ENCODE assay signal across 17 cellular contexts in genomic region chr20:10752206-10752605, GRCh38.
DNase-seq lines count a peak whose midpoint lies in the region; ATAC-seq and TF ChIP-seq lines count a peak whose summit lies in the region.
"Had no signal": no experiment of that assay in that cellular context is flagged by ENCODE, and none has a peak within 500 bp of the region (broad histone marks: within the 10 kb centered on the region; RNA-seq: fewer than 3 reads in every experiment).

No MANE protein-coding gene starts in this region.

- H3K27me3 ChIP-seq in ascending aorta (no peaks in the 10 kb centered on the region), aorta (ENCODE audit: control insufficient read depth in 1 of 2, insufficient read depth in 2 of 2, low read length in 1 of 2) (no peaks in the 10 kb centered on the region)
- H3K27me3 ChIP-seq: BLaER1 treated with 17β-estradiol and CSF1 and Interleukin-3, amounts not matched to agents 10 nM and 100 nM had no signal

- H3K9me3 ChIP-seq in ascending aorta = no peaks in the 10 kb centered on the region
- no peaks in the 10 kb centered on the region for H3K9me3 ChIP-seq in aorta (ENCODE audit: control insufficient read depth, low read length)
- H3K9me3 ChIP-seq: A549; BLaER1 treated with 17β-estradiol and CSF1 and Interleukin-3, amounts not matched to agents 10 nM and 100 nM; Caco-2 had no signal

- peak overlapping the region; percentile 55 for H3K27ac Mint-ChIP-seq in nephron progenitor cell
- H3K27ac Mint-ChIP-seq: B cell; CD4-positive, alpha-beta T cell; CD8-positive, alpha-beta T cell had no signal

- H3K27me3 Mint-ChIP-seq in nephron progenitor cell (ENCODE audit: low read depth, poor library complexity) = peaks cover 4% of the 10 kb centered on the region

- intact Hi-C loops in ascending aorta (cut with DNase I) (loop anchor here (10.0 kb wide), 1 partner anchor 523 kb away; no protein-coding TSS in a partner anchor), aorta (cut with DNase I) (loop anchor here in 1 of 2 donors (10.0 kb wide), 1 partner anchor 163 kb away; no protein-coding TSS in a partner anchor)

- ATAC-seq in aorta (ENCODE audit: low FRiP score) = peak; percentile 50
- no peak for ATAC-seq in HG03196 (IDR thresholded peaks at IDR 0.05; ENCODE audit: unreplicated experiment)
- ATAC-seq: A549; CD8-positive, alpha-beta T cell had no signal

- TF ChIP-seq CTCF in ascending aorta (IDR thresholded peaks at IDR 0.05) (no peak), nephron progenitor cell (IDR thresholded peaks at IDR 0.05) (no peak)

- peaks cover 6 to 14% of the 10 kb centered on the region in 2 donors for H3K4me1 ChIP-seq in ascending aorta
- peaks cover 0 to 7% of the 10 kb centered on the region in 2 donors for H3K4me1 ChIP-seq in aorta (ENCODE audit: control insufficient read depth in 1 of 2, insufficient read depth in 2 of 2, low read length in 2 of 2)
- H3K4me1 ChIP-seq: A549; BLaER1 treated with 17β-estradiol and CSF1 and Interleukin-3, amounts not matched to agents 10 nM and 100 nM had no signal

- no peak overlapping the region for H3K4me3 Mint-ChIP-seq in nephron progenitor cell
- H3K4me3 Mint-ChIP-seq: B cell; CD4-positive, alpha-beta T cell; CD8-positive, alpha-beta T cell had no signal

- DNase-seq in ascending aorta (ENCODE audit: low spot score in 2 of 2) (no peak), nephron progenitor cell (no peak), aorta (peak in 1 of 2 donors; percentile 58), dermis blood vessel endothelial cell (no peak)
- DNase-seq: AML-193; Caco-2; Calu3; CD4-positive, alpha-beta T cell; CD8-positive, alpha-beta T cell; DMS79 treated with DMSO at 0.1 percent for 48 hours; GF-D8 had no signal

- H3K4me3 ChIP-seq in ascending aorta = no peak overlapping the region
- H3K4me3 ChIP-seq in aorta (ENCODE audit: low read length in 2 of 2) = no peak overlapping the region
- H3K4me3 ChIP-seq: A549; BLaER1 treated with 17β-estradiol and CSF1 and Interleukin-3, amounts not matched to agents 10 nM and 100 nM had no signal

- H3K36me3 ChIP-seq in ascending aorta (no peaks in the 10 kb centered on the region), aorta (ENCODE audit: control insufficient read depth in 1 of 2, insufficient read depth in 2 of 2, low read length in 1 of 2) (no peaks in the 10 kb centered on the region)
- H3K36me3 ChIP-seq: BLaER1 treated with 17β-estradiol and CSF1 and Interleukin-3, amounts not matched to agents 10 nM and 100 nM had no signal

- H3K27ac ChIP-seq in ascending aorta (peak overlapping the region; percentile 27 to 67), aorta (ENCODE audit: low read depth in 1 of 2, low read length in 2 of 2) (no peak overlapping the region)
- H3K27ac ChIP-seq: 22Rv1; A549; BLaER1 treated with 17β-estradiol and CSF1 and Interleukin-3, amounts not matched to agents 10 nM and 100 nM; C4-2B had no signal

- no peaks in the 10 kb centered on the region for H3K36me3 Mint-ChIP-seq in nephron progenitor cell (ENCODE audit: low read depth)
- H3K36me3 Mint-ChIP-seq: CD8-positive, alpha-beta T cell had no signal

- peaks cover 37% of the 10 kb centered on the region for H3K4me1 Mint-ChIP-seq in nephron progenitor cell
- H3K4me1 Mint-ChIP-seq: B cell had no signal

- H3K9me3 Mint-ChIP-seq in nephron progenitor cell = no peaks in the 10 kb centered on the region
- H3K9me3 Mint-ChIP-seq: CD8-positive, alpha-beta T cell had no signal

Comparison
In these comparisons a context has a peak if more than half of its experiments do, and no peak if none do; other contexts are left out.
1. H3K27ac ChIP-seq: peak in ascending aorta (2 of 2); none in aorta (0 of 2).